ENCODE assay signal across 8 cellular contexts in the genomic region with DNA sequence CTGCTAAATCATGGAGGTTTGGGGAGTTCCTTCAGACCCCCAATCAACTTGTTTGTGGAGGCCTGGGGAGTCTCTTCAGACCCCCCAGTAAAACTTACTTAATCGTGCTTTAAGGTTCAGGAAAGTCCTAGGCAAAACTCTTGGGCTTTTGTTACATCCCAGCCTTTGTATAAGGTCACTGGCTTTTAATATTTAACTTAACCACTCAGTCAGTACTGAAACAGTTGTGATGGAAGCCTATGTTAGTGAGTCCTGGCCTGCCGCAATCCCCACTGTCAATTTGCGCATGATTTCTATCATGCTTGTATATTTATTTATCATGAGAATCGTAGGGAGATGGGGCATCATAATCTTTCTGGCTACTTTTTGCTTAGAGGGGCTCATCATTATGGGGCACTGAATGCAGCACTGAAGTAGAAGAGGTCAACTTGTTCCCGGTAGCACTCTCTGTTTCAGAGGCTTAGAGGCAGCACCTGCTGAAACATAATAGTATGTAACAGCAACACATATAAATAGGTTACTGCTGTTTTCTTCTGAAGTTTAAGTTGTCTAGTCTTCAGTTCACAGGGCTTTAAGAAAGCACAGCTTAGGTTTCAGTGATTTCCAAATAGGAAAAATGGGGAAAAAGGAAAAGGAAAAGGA. TPM values are rescaled to one million over a fixed set of nuclear protein-coding genes. Genes with fewer than 3 reads are reported as not detected.
DNase-seq lines count a peak whose midpoint lies in the region; ATAC-seq and TF ChIP-seq lines count a peak whose summit lies in the region.
"Not testable (repeated sequence)": the region's sequence is repeated elsewhere in the genome, so short reads cannot be mapped to it uniquely, and the experiment has no call there.

No MANE protein-coding gene starts in this region.

- in situ Hi-C loops in Caki2 (cut with HindIII; ENCODE audit: low pct_unique_long_range_greater_than_20kb, low sequenced_read_pairs): not testable (repeated sequence)

- not testable (repeated sequence) for TF ChIP-seq CTCF in KMS-11 (conservative IDR thresholded peaks at IDR 0.05; ENCODE audit: low read depth, low read length)

- peak overlapping the region; percentile 12; the same call in 1 of the 2 replicates for H3K27ac ChIP-seq in KMS-11

- H3K4me2 ChIP-seq in KMS-11: peak overlapping the region; percentile 7; the same call in 1 of the 2 replicates

- not testable (repeated sequence) for H3K9ac ChIP-seq in KMS-11

- DNase-seq in Caki2 (ENCODE audit: low read depth): peak; percentile 56
- not testable (repeated sequence) for DNase-seq in left lobe of liver (ENCODE audit: low spot score)
- peak; percentile 45 for DNase-seq in renal cortical epithelial cell (ENCODE audit: low read depth)

- H3K4me1 ChIP-seq in KMS-11 (ENCODE audit: low read depth, poor library complexity, severe bottlenecking): peaks cover 16% of the 10 kb centered on the region

- not testable (repeated sequence) for H3K36me3 ChIP-seq in KMS-11 (ENCODE audit: insufficient read depth)

- peak; percentile 83 for ATAC-seq in GM18907 (IDR thresholded peaks at IDR 0.05; ENCODE audit: unreplicated experiment)
- ATAC-seq in GM19467 (IDR thresholded peaks at IDR 0.05; ENCODE audit: unreplicated experiment): peak; percentile 83
- peak; percentile 78 for ATAC-seq in HG02571 (IDR thresholded peaks at IDR 0.05; ENCODE audit: unreplicated experiment)
- ATAC-seq in HG03097 (IDR thresholded peaks at IDR 0.05; ENCODE audit: low FRiP score, unreplicated experiment): peak; percentile 70
- ATAC-seq in left lobe of liver: peak; percentile 56

- not testable (repeated sequence) for H3K4me3 ChIP-seq in KMS-11 (IDR thresholded peaks at IDR 0.05; ENCODE audit: insufficient read depth, low read depth, low read length)

- H4K20me1 ChIP-seq in KMS-11 (ENCODE audit: insufficient read depth): not testable (repeated sequence)

- not testable (repeated sequence) for H3K27me3 ChIP-seq in KMS-11 (ENCODE audit: insufficient read depth, low read depth)

- not testable (repeated sequence) for H2AFZ ChIP-seq in KMS-11 (ENCODE audit: low read depth)

- not testable (repeated sequence) for H3K79me2 ChIP-seq in KMS-11 (ENCODE audit: insufficient read depth, low read depth)

RNA-seq across cellular contexts. Expression of gene SYAP1, which starts 7.1 kb away (rescaled TPM):
- 54.8 and 56.8 TPM in 2 replicates for total RNA-seq in Caki2 (2014; rRNA removed; shearing (Covaris generic); ENCODE audit: low replicate concordance)
- total RNA-seq in left lobe of liver (26.6 TPM), renal cortical epithelial cell (43.6 and 78.5 TPM in 2 replicates)

RNA-seq across cellular contexts. Expression of gene CTPS2, which starts 14.0 kb away (rescaled TPM):
- total RNA-seq in Caki2 (2014; rRNA removed; shearing (Covaris generic); ENCODE audit: low replicate concordance): 20.0 and 40.9 TPM in 2 replicates
- total RNA-seq in left lobe of liver (7.8 TPM), renal cortical epithelial cell (20.7 and 25.3 TPM in 2 replicates)

RNA-seq across cellular contexts. Expression of gene TXLNG, which starts 59.8 kb away (rescaled TPM):
- 7.1 and 9.6 TPM in 2 replicates for total RNA-seq in Caki2 (2014; rRNA removed; shearing (Covaris generic); ENCODE audit: low replicate concordance)
- 5.1 TPM for total RNA-seq in left lobe of liver
- 5.6 and 16.7 TPM in 2 replicates for total RNA-seq in renal cortical epithelial cell
